In genomic region chr6:38552136-38552535, GRCh38 we compare ENCODE assay signal across 16 cellular contexts.
DNase-seq lines count a peak whose midpoint lies in the region; ATAC-seq and TF ChIP-seq lines count a peak whose summit lies in the region.
"Had no signal": no experiment of that assay in that cellular context is flagged by ENCODE, and none has a peak within 500 bp of the region (broad histone marks: within the 10 kb centered on the region; RNA-seq: fewer than 3 reads in every experiment).

No MANE protein-coding gene starts in this region.

- peak; percentile 92 for ATAC-seq in GM18868 (IDR thresholded peaks at IDR 0.05; ENCODE audit: unreplicated experiment)
- ATAC-seq in HG02798 (IDR thresholded peaks at IDR 0.05; ENCODE audit: poor library complexity, unreplicated experiment) = peak; percentile 70
- peak; percentile 100 for ATAC-seq in naive B cell (ENCODE audit: low read depth in 2 of 2)
- ATAC-seq in foreskin keratinocyte = no peak

- H3K27ac ChIP-seq in foreskin keratinocyte = no peak overlapping the region
- H3K27ac ChIP-seq: testis had no signal

- CTCF ChIA-PET in MCF 10A (lab: Yijun Ruan, JAX) = no interaction called here

- H3K4me1 ChIP-seq in foreskin keratinocyte = peaks cover 9% of the 10 kb centered on the region
- H3K4me1 ChIP-seq: testis had no signal

- no peaks in the 10 kb centered on the region for H3K27me3 ChIP-seq in foreskin keratinocyte
- H3K27me3 ChIP-seq: testis had no signal

- no peak overlapping the region for H3K27ac Mint-ChIP-seq in naive B cell
- H3K27ac Mint-ChIP-seq in MCF 10A (ENCODE audit: low read depth, unreplicated experiment) = no peak overlapping the region
- H3K27ac Mint-ChIP-seq: activated CD4-positive, alpha-beta T cell treated with anti-CD3 and anti-CD28 coated beads, Interleukin-2, amount 10 ng/mL, durations not matched to agents 24 days and 14 days; activated naive CD8-positive, alpha-beta T cell treated with anti-CD3 and anti-CD28 coated beads, Interleukin-2, amount 10 ng/mL, durations not matched to agents 7 days and 5 days; IgD-negative memory B cell; nephron had no signal

- H3K4me3 Mint-ChIP-seq in naive B cell (no peak overlapping the region), MCF 10A (ENCODE audit: unreplicated experiment) (no peak overlapping the region)
- H3K4me3 Mint-ChIP-seq: activated CD4-positive, alpha-beta T cell treated with anti-CD3 and anti-CD28 coated beads, Interleukin-2, amount 10 ng/mL, durations not matched to agents 24 days and 14 days; activated naive CD8-positive, alpha-beta T cell treated with anti-CD3 and anti-CD28 coated beads, Interleukin-2, amount 10 ng/mL, durations not matched to agents 7 days and 5 days; IgD-negative memory B cell; nephron had no signal

- H3K36me3 Mint-ChIP-seq in naive B cell (peaks cover 5 to 8% of the 10 kb centered on the region in 2 donors), MCF 10A (ENCODE audit: insufficient read depth, unreplicated experiment) (no peaks in the 10 kb centered on the region)

- H3K4me1 Mint-ChIP-seq in naive B cell (peaks cover 0 to 4% (median 4%) of the 10 kb centered on the region in 3 donors), MCF 10A (ENCODE audit: insufficient read depth, unreplicated experiment) (peaks cover 6% of the 10 kb centered on the region)
- H3K4me1 Mint-ChIP-seq: activated naive CD8-positive, alpha-beta T cell treated with anti-CD3 and anti-CD28 coated beads, Interleukin-2, amount 10 ng/mL, durations not matched to agents 7 days and 5 days had no signal

- H3K9me3 Mint-ChIP-seq in naive B cell = peaks cover 0 to 13% (median 3%) of the 10 kb centered on the region in 7 donors
- H3K9me3 Mint-ChIP-seq in MCF 10A (ENCODE audit: unreplicated experiment) = no peaks in the 10 kb centered on the region
- H3K9me3 Mint-ChIP-seq: activated CD4-positive, alpha-beta T cell treated with anti-CD3 and anti-CD28 coated beads, Interleukin-2, amount 10 ng/mL, durations not matched to agents 24 days and 14 days; activated naive CD8-positive, alpha-beta T cell treated with anti-CD3 and anti-CD28 coated beads, Interleukin-2, amount 10 ng/mL, durations not matched to agents 7 days and 5 days; nephron had no signal

- H3K27me3 Mint-ChIP-seq in naive B cell = no peaks in the 10 kb centered on the region
- no peaks in the 10 kb centered on the region for H3K27me3 Mint-ChIP-seq in MCF 10A (ENCODE audit: insufficient read depth, unreplicated experiment)
- H3K27me3 Mint-ChIP-seq: activated CD4-positive, alpha-beta T cell treated with anti-CD3 and anti-CD28 coated beads, Interleukin-2, amount 10 ng/mL, durations not matched to agents 24 days and 14 days; activated naive CD8-positive, alpha-beta T cell treated with anti-CD3 and anti-CD28 coated beads, Interleukin-2, amount 10 ng/mL, durations not matched to agents 7 days and 5 days; IgD-negative memory B cell had no signal

- TF ChIP-seq CTCF in MCF 10A (IDR thresholded peaks at IDR 0.05; ENCODE audit: unreplicated experiment) (no peak), foreskin keratinocyte (conservative IDR thresholded peaks at IDR 0.05) (no peak)

- BruUV-seq in MCF 10A (replicated peaks; lab: Mats Ljungman, UMichigan) = no TSS peak

- POLR2A ChIA-PET in MCF 10A (lab: Yijun Ruan, JAX) = no interaction called here

- DNase-seq in NOMO-1 (lab: John Stamatoyannopoulos, UW; ENCODE audit: unreplicated experiment in 2 of 2) (peak; percentile 81 to 98), naive B cell (peak; percentile 62), MCF 10A (ENCODE audit: unreplicated experiment) (no peak), occipital lobe (lab: John Stamatoyannopoulos, UW) (no peak), foreskin keratinocyte (no peak)
- DNase-seq in activated T-cell treated with anti-CD3 and anti-CD28 coated beads, Interleukin-2, amount 50 U/mL, for 48 hours = no peak
- DNase-seq: activated CD4-positive, alpha-beta T cell treated with anti-CD3 and anti-CD28 coated beads, Interleukin-2, amount 10 ng/mL, durations not matched to agents 24 days and 14 days; activated naive CD8-positive, alpha-beta T cell treated with anti-CD3 and anti-CD28 coated beads, Interleukin-2, amount 10 ng/mL, durations not matched to agents 7 days and 5 days; DMS53; effector CD8-positive, alpha-beta T cell; hypothalamus; testis had no signal

- intact Hi-C loops in MCF 10A (cut with micrococcal nuclease) = no loop called here

Comparison
In these comparisons a context has a peak if more than half of its experiments do, and no peak if none do; other contexts are left out.
1. DNase-seq: peak in NOMO-1 (2 of 2) and naive B cell (single experiment); none in activated T-cell treated with anti-CD3 and anti-CD28 coated beads, Interleukin-2, amount 50 U/mL, for 48 hours (0 of 2), MCF 10A (single experiment), occipital lobe (single experiment) and foreskin keratinocyte (0 of 2).